16 cellular contexts compared by ENCODE assay signal in the genomic region with DNA sequence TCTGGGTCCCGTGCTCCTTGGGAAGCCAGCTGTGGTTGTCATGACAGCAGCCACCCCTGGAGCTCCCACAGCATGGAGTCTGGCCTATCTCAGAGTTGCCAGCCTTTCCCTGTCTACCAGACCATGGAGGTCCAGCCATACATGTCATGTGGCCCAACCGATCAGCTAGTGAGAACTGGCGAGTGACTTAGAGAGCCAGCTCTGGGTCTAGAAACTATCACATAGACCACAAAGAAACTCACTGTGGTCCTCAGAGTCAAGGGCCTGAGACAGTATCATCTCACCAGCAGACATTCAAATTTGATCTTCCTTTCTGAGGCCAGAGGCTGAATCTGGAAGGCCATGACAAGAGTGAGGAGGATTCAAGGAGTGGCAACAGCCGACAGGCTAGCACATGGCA.
DNase-seq lines count a peak whose midpoint lies in the region; ATAC-seq, FAIRE-seq and TF ChIP-seq lines count a peak whose summit lies in the region.
"Had no signal": no experiment of that assay in that cellular context is flagged by ENCODE, and none has a peak within 500 bp of the region (broad histone marks: within the 10 kb centered on the region; RNA-seq: fewer than 3 reads in every experiment).

No MANE protein-coding gene starts in this region.

- no peak overlapping the region for H3K27ac ChIP-seq in HEK293 (ENCODE audit: extremely low read depth, low read depth, low read length)
- no peak overlapping the region for H3K27ac ChIP-seq in upper lobe of right lung
- no peak overlapping the region for H3K27ac ChIP-seq in suprapubic skin
- H3K27ac ChIP-seq: ascending aorta, right atrium auricular region had no signal

- H3K36me3 ChIP-seq in HEK293 (ENCODE audit: control insufficient read depth in 2 of 2, insufficient read depth in 1 of 2, low read length in 2 of 2) (no peaks in the 10 kb centered on the region), upper lobe of right lung (no peaks in the 10 kb centered on the region), suprapubic skin (no peaks in the 10 kb centered on the region)
- H3K36me3 ChIP-seq: ascending aorta, right atrium auricular region had no signal

- H3K9me3 ChIP-seq in HEK293 (ENCODE audit: control insufficient read depth, insufficient read depth, low read depth, low read length) (no peaks in the 10 kb centered on the region), upper lobe of right lung (no peaks in the 10 kb centered on the region), suprapubic skin (no peaks in the 10 kb centered on the region)
- H3K9me3 ChIP-seq: ascending aorta, right atrium auricular region, SK-N-SH had no signal

- peak; percentile 73 for ATAC-seq in GM19328 (IDR thresholded peaks at IDR 0.05; ENCODE audit: unreplicated experiment)
- ATAC-seq in HG03139 (IDR thresholded peaks at IDR 0.05; ENCODE audit: unreplicated experiment) = peak; percentile 94
- no peak for ATAC-seq in upper lobe of right lung
- ATAC-seq: activated T-cell treated with anti-CD3 and anti-CD28 coated beads, Interleukin-2, amount 50 U/mL, for 72 hours had no signal

- H3K27me3 ChIP-seq in upper lobe of right lung (no peaks in the 10 kb centered on the region), suprapubic skin (peaks cover 18% of the 10 kb centered on the region)
- H3K27me3 ChIP-seq: ascending aorta, right atrium auricular region had no signal

- POLR2A ChIA-PET in HEK293 (lab: Yijun Ruan, JAX) = no interaction called here

- FAIRE-seq in GM12891 (lab: Jason Lieb, UNC) = peak; percentile 85
- FAIRE-seq: frontal cortex had no signal

- H3K4me1 ChIP-seq in HEK293 (ENCODE audit: control insufficient read depth, insufficient read depth, low read length) (no peaks in the 10 kb centered on the region), upper lobe of right lung (no peaks in the 10 kb centered on the region), suprapubic skin (no peaks in the 10 kb centered on the region)
- H3K4me1 ChIP-seq: ascending aorta, right atrium auricular region had no signal

- H3K4me3 ChIP-seq in HEK293 (ENCODE audit: low read depth, low read length) (no peak overlapping the region), upper lobe of right lung (no peak overlapping the region), suprapubic skin (no peak overlapping the region)
- H3K4me3 ChIP-seq: ascending aorta, right atrium auricular region had no signal

- TF ChIP-seq POLR2A in GM12891 (IDR thresholded peaks at IDR 0.05; ENCODE audit: low read depth, low read length) = no peak
- no peak for TF ChIP-seq POLR2A in suprapubic skin (IDR thresholded peaks at IDR 0.05)

- 91% methylated on average over 4 of the region's 4 CpGs for WGBS in suprapubic skin

- no peak for TF ChIP-seq EP300 in suprapubic skin (IDR thresholded peaks at IDR 0.05)

- CTCF ChIA-PET in HEK293 (lab: Yijun Ruan, JAX) = no interaction called here

- DNase-seq in GM12891 (ENCODE audit: insufficient read length, low spot score) = peak; percentile 33
- DNase-seq in NCI-H1048 (lab: John Stamatoyannopoulos, UW) = no peak
- DNase-seq in stimulated activated naive CD4-positive, alpha-beta T cell treated with Interleukin-2 at 50 U/mL for 16 hours (lab: John Stamatoyannopoulos, UW) = no peak
- DNase-seq in upper lobe of right lung = no peak
- DNase-seq in suprapubic skin (ENCODE audit: low spot score in 2 of 2) = no peak
- DNase-seq: activated B cell treated with CpG ODN at 0.5 μM for 24 hours; activated T-cell treated with anti-CD3 and anti-CD28 coated beads, Interleukin-2, amount 50 U/mL, for 72 hours; NCI-H1092 treated with DMSO at 0.1 percent for 48 hours; NCI-H774; SK-N-SH had no signal

- intact Hi-C loops in upper lobe of right lung (cut with DNase I) = no loop called here

- TF ChIP-seq CTCF in HEK293 (tag by site-specific recombination; IDR thresholded peaks at IDR 0.05) (no peak), upper lobe of right lung (IDR thresholded peaks at IDR 0.05) (no peak), suprapubic skin (IDR thresholded peaks at IDR 0.05) (no peak)

TF ChIP-seq in GM12891, 5 proteins besides CTCF, POLR2A, EP300 and RAD21:
- TF ChIP-seq TAF1 (IDR thresholded peaks at IDR 0.05; ENCODE audit: low read depth, low read length) (no peak), PAX5 (IDR thresholded peaks at IDR 0.05; ENCODE audit: insufficient read depth, low read length, severe bottlenecking) (no peak), POLR2AphosphoS5 (IDR thresholded peaks at IDR 0.05; ENCODE audit: low read depth, low read length) (no peak), POU2F2 (IDR thresholded peaks at IDR 0.05; ENCODE audit: low read depth, low read length) (0 out of 2 replicates have a peak, but pooled peaks have one; percentile 58)

TF ChIP-seq in HEK293, 187 proteins besides CTCF, POLR2A, EP300 and RAD21:
- TF ChIP-seq ZIC2 (tag by site-specific recombination; IDR thresholded peaks at IDR 0.05) (0 out of 2 replicates have a peak, but pooled peaks have one; percentile 19), SCRT1 (tag by site-specific recombination; IDR thresholded peaks at IDR 0.05; ENCODE audit: borderline replicate concordance) (no peak), ZNF664 (tag by site-specific recombination; IDR thresholded peaks at IDR 0.05) (no peak)
